14 cellular contexts compared by ENCODE assay signal in the genomic region with DNA sequence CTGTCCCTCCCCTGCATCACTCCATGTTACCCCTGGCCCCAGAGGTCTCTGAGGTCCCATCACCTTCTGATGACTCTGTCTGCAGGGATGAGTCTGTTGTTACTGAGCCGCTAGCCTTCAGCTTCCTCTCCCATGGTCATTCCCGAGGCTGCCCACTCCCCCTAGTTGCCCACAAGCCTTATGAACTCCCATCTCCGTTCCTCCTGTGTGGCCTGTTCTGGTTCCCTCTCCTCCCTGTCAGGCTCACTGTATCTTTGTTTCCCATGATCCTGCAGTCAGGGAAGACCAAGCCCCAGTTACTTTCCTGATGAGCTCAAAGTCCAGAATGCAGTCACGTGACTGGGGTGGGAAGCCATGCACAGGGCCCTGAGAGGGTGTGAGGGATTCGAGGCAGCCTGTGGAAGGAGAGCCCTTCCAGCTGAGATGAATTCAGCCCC. TPM values are rescaled to one million over a fixed set of nuclear protein-coding genes. Genes with fewer than 3 reads are reported as not detected.
DNase-seq lines count a peak whose midpoint lies in the region; ATAC-seq, FAIRE-seq and TF ChIP-seq lines count a peak whose summit lies in the region.
"Had no signal": no experiment of that assay in that cellular context is flagged by ENCODE, and none has a peak within 500 bp of the region (broad histone marks: within the 10 kb centered on the region; RNA-seq: fewer than 3 reads in every experiment).

No MANE protein-coding gene starts in this region.

- CTCF ChIA-PET in H1 (lab: Charles Lee; ENCODE audit: partially characterized antibody), result interaction anchor here (1.2 kb wide), 1 partner anchor 8 kb away, joined by 4 read pairs; no protein-coding TSS in a partner anchor

- no peak overlapping the region for H3K14ac ChIP-seq in H1 (ENCODE audit: insufficient read length)

- no peak overlapping the region for H2BK15ac ChIP-seq in H1 (ENCODE audit: low read length)

- no peak for TF ChIP-seq RAD21 in H1 (IDR thresholded peaks at IDR 0.05 in 1 of 2, conservative IDR thresholded peaks at IDR 0.05 in 1 of 2; ENCODE audit: low read depth in 2 of 2, low read length in 2 of 2)

- H4K91ac ChIP-seq in H1 (replicated peaks; ENCODE audit: insufficient read length, low read length), result peak overlapping the region; percentile 11

- peaks cover 20 to 40% of the 10 kb centered on the region in 2 experiments for H4K20me1 ChIP-seq in H1 (replicated peaks in 1 of 2; ENCODE audit: control insufficient read depth in 1 of 2, insufficient read depth in 2 of 2, low read length in 2 of 2)

- no peak overlapping the region for H2BK20ac ChIP-seq in H1 (ENCODE audit: low read length)

- no peak for DNase-seq in activated T-cell treated with anti-CD3 and anti-CD28 coated beads, Interleukin-2, amount 50 U/mL, for 72 hours
- DNase-seq in activated T-cell treated with anti-CD3 and anti-CD28 coated beads, Interleukin-2, amount 50 U/mL, for 48 hours, result no peak
- DNase-seq in T-helper 17 cell (no peak), H1 (ENCODE audit: low read depth in 1 of 2, low spot score in 2 of 2) (no peak), NCI-H1436 treated with DMSO at 0.1 percent for 48 hours (lab: John Stamatoyannopoulos, UW) (no peak), aorta (no peak)
- DNase-seq in stimulated activated naive CD8-positive, alpha-beta T cell treated with anti-CD3 and anti-CD28 coated beads, Interleukin-15, amount 100 ng/mL, for 72 hours, result no peak
- DNase-seq: NCI-H1105 treated with DMSO at 0.1 percent for 48 hours, SW 1271 had no signal

- peak overlapping the region; percentile 34 for H3K27ac Mint-ChIP-seq in activated T-cell treated with anti-CD3 and anti-CD28 coated beads, Interleukin-2, amount 50 U/mL, for 72 hours
- H3K27ac Mint-ChIP-seq in T-helper 17 cell, result peak overlapping the region; percentile 95
- peak overlapping the region; percentile 34 to 95 for H3K27ac Mint-ChIP-seq in stimulated activated naive CD8-positive, alpha-beta T cell treated with anti-CD3 and anti-CD28 coated beads, Interleukin-15, amount 100 ng/mL, for 72 hours

- H3K36me3 ChIP-seq in H1 (ENCODE audit: control insufficient read depth in 2 of 4, insufficient read depth in 4 of 4, low read length in 3 of 4) (no peaks in the 10 kb centered on the region), aorta (ENCODE audit: control insufficient read depth in 1 of 2, insufficient read depth in 2 of 2, low read length in 1 of 2) (no peaks in the 10 kb centered on the region)
- H3K36me3 ChIP-seq: pancreas had no signal

- POLR2A ChIA-PET in H1 (lab: Charles Lee; ENCODE audit: partially characterized antibody), result no interaction called here

- ATAC-seq in activated T-cell treated with anti-CD3 and anti-CD28 coated beads, Interleukin-2, amount 50 U/mL, for 72 hours (replicated peaks in 1 of 2), result no peak
- ATAC-seq in T-helper 17 cell, result no peak
- no peak for ATAC-seq in stimulated activated naive CD8-positive, alpha-beta T cell treated with anti-CD3 and anti-CD28 coated beads, Interleukin-15, amount 100 ng/mL, for 72 hours
- ATAC-seq in GM21717 (IDR thresholded peaks at IDR 0.05; ENCODE audit: unreplicated experiment), result no peak
- ATAC-seq in aorta (ENCODE audit: low FRiP score), result no peak
- ATAC-seq: HCT116, Panc1 had no signal

- H4K8ac ChIP-seq in H1 (ENCODE audit: extremely low read depth, insufficient read depth, low read length), result no peak overlapping the region

- intact Hi-C loops in aorta (cut with DNase I), result no loop called here

- H2BK5ac ChIP-seq in H1 (ENCODE audit: low read depth, low read length), result no peak overlapping the region; the same call in 1 of the 2 replicates

- no peak for TF ChIP-seq EP300 in H1 (IDR thresholded peaks at IDR 0.05; ENCODE audit: borderline replicate concordance in 1 of 2, low read depth in 2 of 2, low read length in 2 of 2)

- no peak overlapping the region for H2AFZ ChIP-seq in H1 (ENCODE audit: low read length)

- no peak overlapping the region for H3K56ac ChIP-seq in H1 (replicated peaks; ENCODE audit: insufficient read length, low read depth, low read length)

- no peak overlapping the region for H3K23ac ChIP-seq in H1 (ENCODE audit: insufficient read length)

- peak overlapping the region; percentile 54 to 73 for H3K4me3 Mint-ChIP-seq in activated T-cell treated with anti-CD3 and anti-CD28 coated beads, Interleukin-2, amount 50 U/mL, for 72 hours
- peak overlapping the region; percentile 75 for H3K4me3 Mint-ChIP-seq in T-helper 17 cell
- peak overlapping the region; percentile 20 to 64 for H3K4me3 Mint-ChIP-seq in stimulated activated naive CD8-positive, alpha-beta T cell treated with anti-CD3 and anti-CD28 coated beads, Interleukin-15, amount 100 ng/mL, for 72 hours

- no peak overlapping the region for H2BK120ac ChIP-seq in H1 (replicated peaks; ENCODE audit: low read depth, low read length)

- H3K4me2 ChIP-seq in H1 (ENCODE audit: insufficient read depth in 1 of 2, low read depth in 2 of 2, low read length in 2 of 2), result no peak overlapping the region

- WGBS in H1 (ENCODE audit: extremely low coverage in 1 of 2, insufficient coverage in 1 of 2, insufficient read length in 1 of 2, insufficient replicate concordance in 2 of 2, low coverage in 1 of 2, low lambda C conversion rate in 2 of 2, missing lambda C conversion rate in 1 of 2), 2 experiments, result 93% methylated on average over 5 of the region's 5 CpGs; no CpG with 5 or more reads in 1 of the 2 experiments
- WGBS in aorta, 2 donors, result 90% methylated on average over 5 of the region's 5 CpGs

- FAIRE-seq in H1 (lab: Jason Lieb, UNC), result no peak
- FAIRE-seq: pancreas, urothelium cell line had no signal

- H3K79me2 ChIP-seq in H1 (ENCODE audit: control insufficient read depth in 1 of 2, insufficient read depth in 2 of 2, low read length in 2 of 2), result peaks cover 3 to 98% of the 10 kb centered on the region in 2 experiments; a peak in 3 of 4 replicates

- H3K4ac ChIP-seq in H1 (replicated peaks; ENCODE audit: insufficient read length, low read depth, low read length), result no peak overlapping the region

- no peak overlapping the region for H3K9ac ChIP-seq in H1 (replicated peaks in 1 of 4; ENCODE audit: extremely low read depth in 1 of 4, low read depth in 3 of 4, low read length in 3 of 4)

- TF ChIP-seq CTCF in H1 (IDR thresholded peaks at IDR 0.05; ENCODE audit: control extremely low read depth in 1 of 3, insufficient read depth in 1 of 3, low read depth in 1 of 3, low read length in 3 of 3), result no peak

- no peaks in the 10 kb centered on the region for H3K23me2 ChIP-seq in H1 (ENCODE audit: low read depth, low read length)

- H3K4me1 ChIP-seq in H1 (replicated peaks in 1 of 4; ENCODE audit: control insufficient read depth in 3 of 4, insufficient read depth in 4 of 4, low read length in 3 of 4), result peaks cover 6 to 28% (median 18%) of the 10 kb centered on the region in 4 experiments; a peak in 5 of 7 replicates
- no peaks in the 10 kb centered on the region for H3K4me1 ChIP-seq in aorta (ENCODE audit: control insufficient read depth in 1 of 2, insufficient read depth in 2 of 2, low read length in 2 of 2)

- H2BK12ac ChIP-seq in H1 (ENCODE audit: low read depth, low read length), result no peak overlapping the region

- H3K4me1 Mint-ChIP-seq in activated T-cell treated with anti-CD3 and anti-CD28 coated beads, Interleukin-2, amount 50 U/mL, for 72 hours (ENCODE audit: low read depth), result peaks cover 99% of the 10 kb centered on the region
- H3K4me1 Mint-ChIP-seq in T-helper 17 cell, result peaks cover 76% of the 10 kb centered on the region
- peaks cover 99% of the 10 kb centered on the region for H3K4me1 Mint-ChIP-seq in stimulated activated naive CD8-positive, alpha-beta T cell treated with anti-CD3 and anti-CD28 coated beads, Interleukin-15, amount 100 ng/mL, for 72 hours

- no peaks in the 10 kb centered on the region for H3K27me3 Mint-ChIP-seq in activated T-cell treated with anti-CD3 and anti-CD28 coated beads, Interleukin-2, amount 50 U/mL, for 72 hours (ENCODE audit: low read depth)
- no peaks in the 10 kb centered on the region for H3K27me3 Mint-ChIP-seq in T-helper 17 cell
- no peaks in the 10 kb centered on the region for H3K27me3 Mint-ChIP-seq in stimulated activated naive CD8-positive, alpha-beta T cell treated with anti-CD3 and anti-CD28 coated beads, Interleukin-15, amount 100 ng/mL, for 72 hours

- H3K9me3 Mint-ChIP-seq in activated T-cell treated with anti-CD3 and anti-CD28 coated beads, Interleukin-2, amount 50 U/mL, for 72 hours, result no peaks in the 10 kb centered on the region
- no peaks in the 10 kb centered on the region for H3K9me3 Mint-ChIP-seq in stimulated activated naive CD8-positive, alpha-beta T cell treated with anti-CD3 and anti-CD28 coated beads, Interleukin-15, amount 100 ng/mL, for 72 hours

- H3K27ac ChIP-seq in H1 (ENCODE audit: low read depth, low read length) (no peak overlapping the region), aorta (ENCODE audit: low read depth in 1 of 2, low read length in 2 of 2) (no peak overlapping the region)
- H3K27ac ChIP-seq: pancreas had no signal

- no peak overlapping the region for H4K5ac ChIP-seq in H1 (ENCODE audit: insufficient read length, low read depth, low read length)

- H3K18ac ChIP-seq in H1 (ENCODE audit: extremely low read depth, low read length), result no peak overlapping the region

- no peak overlapping the region for H2AK5ac ChIP-seq in H1 (ENCODE audit: low read depth, low read length)

- H3K9me3 ChIP-seq in T-helper 17 cell (ENCODE audit: control insufficient read depth, low read length, poor library complexity, severe bottlenecking), result no peaks in the 10 kb centered on the region
- H3K9me3 ChIP-seq in H1 (ENCODE audit: insufficient read depth in 2 of 2, low read depth in 1 of 2, low read length in 1 of 2), result no peaks in the 10 kb centered on the region
- no peaks in the 10 kb centered on the region for H3K9me3 ChIP-seq in aorta (ENCODE audit: control insufficient read depth, low read length)
- H3K9me3 ChIP-seq: pancreas had no signal

- H3K36me3 Mint-ChIP-seq in activated T-cell treated with anti-CD3 and anti-CD28 coated beads, Interleukin-2, amount 50 U/mL, for 72 hours (ENCODE audit: insufficient read depth in 2 of 2), result no peaks in the 10 kb centered on the region
- no peaks in the 10 kb centered on the region for H3K36me3 Mint-ChIP-seq in T-helper 17 cell (ENCODE audit: low read depth)

- H3K27me3 ChIP-seq in H1 (replicated peaks in 1 of 4; ENCODE audit: control insufficient read depth in 3 of 4, extremely low read depth in 1 of 4, insufficient read depth in 3 of 4, low read length in 3 of 4) (no peaks in the 10 kb centered on the region), aorta (ENCODE audit: control insufficient read depth in 1 of 2, insufficient read depth in 2 of 2, low read length in 1 of 2) (no peaks in the 10 kb centered on the region)
- H3K27me3 ChIP-seq: pancreas had no signal

- peaks cover 19% of the 10 kb centered on the region; the same call in 1 of the 2 replicates for H3K79me1 ChIP-seq in H1 (ENCODE audit: low read depth, low read length)

- no peak overlapping the region for H3K4me3 ChIP-seq in H1 (ENCODE audit: extremely low read depth in 1 of 4, insufficient read depth in 2 of 4, low read depth in 3 of 4, low read length in 4 of 4)
- H3K4me3 ChIP-seq in aorta (ENCODE audit: low read length in 2 of 2), result no peak overlapping the region
- H3K4me3 ChIP-seq: pancreas had no signal

- no peak for TF ChIP-seq POLR2A in H1 (IDR thresholded peaks at IDR 0.05; ENCODE audit: control extremely low read depth in 1 of 2, low read depth in 2 of 2, low read length in 2 of 2)

RNA-seq across cellular contexts. Expression of a gene that starts 39.5 kb away (rescaled TPM):
- total RNA-seq in activated T-cell treated with anti-CD3 and anti-CD28 coated beads, Interleukin-2, amount 50 U/mL, for 72 hours, result 10 to 100 TPM; 51.6 to 55.1 TPM
- total RNA-seq in T-helper 17 cell (100 to 1,000 TPM; 109 to 110 TPM), aorta (10 to 100 TPM; 36.8 to 43.4 TPM)
- total RNA-seq in H1 (2021; fragmentation: NEBNext Ultra II Directional; extraction: Animal tissue kit (Norgen Biotek cat#: 25700)), result 34.3 and 36.4 TPM in 2 replicates
- polyA plus RNA-seq in H1 (2011; rRNA removed) (25.6 and 38.6 TPM in 2 replicates), aorta (1 to 10 TPM; 2.9 to 5.9 TPM)
- 32.2 TPM for polyA plus RNA-seq in H1 (2011; cell fraction: cytosol; rRNA removed)
- polyA plus RNA-seq in H1 (2011; cell fraction: nucleus; rRNA removed), result 100 TPM
- polyA plus RNA-seq in H1 (2012, experiment 1 of 2), result 21.4 to 36.6 TPM (median 30.9 TPM) in 4 replicates
- polyA plus RNA-seq in H1 (2012, experiment 2 of 2), result 5.1 TPM
- 8.9 TPM for polyA plus RNA-seq in H1 (2013, experiment 1 of 2)
- 8.7 TPM for polyA plus RNA-seq in H1 (2013, experiment 2 of 2)
- 112 and 124 TPM in 2 replicates for polyA minus RNA-seq in H1 (2011; rRNA and poly(A)+ RNA removed)
- polyA minus RNA-seq in H1 (2011; cell fraction: cytosol; rRNA and poly(A)+ RNA removed), result 55.2 TPM
- 97.0 TPM for polyA minus RNA-seq in H1 (2011; cell fraction: nucleus; rRNA and poly(A)+ RNA removed)

Comparison
In these comparisons a context has a peak if more than half of its experiments do, and no peak if none do; other contexts are left out.
1. H3K27ac Mint-ChIP-seq: peak in every context shown above with its lines; median percentile 95 in T-helper 17 cell; 64 in stimulated activated naive CD8-positive, alpha-beta T cell treated with anti-CD3 and anti-CD28 coated beads, Interleukin-15, amount 100 ng/mL, for 72 hours; 34 in activated T-cell treated with anti-CD3 and anti-CD28 coated beads, Interleukin-2, amount 50 U/mL, for 72 hours.